10 cellular contexts compared by ENCODE assay signal in genomic region chr13:50677687-50678463, GRCh38.
DNase-seq lines count a peak whose midpoint lies in the region; ATAC-seq and TF ChIP-seq lines count a peak whose summit lies in the region.
"Had no signal": no experiment of that assay in that cellular context is flagged by ENCODE, and none has a peak within 500 bp of the region (broad histone marks: within the 10 kb centered on the region; RNA-seq: fewer than 3 reads in every experiment).

No MANE protein-coding gene starts in this region.

- peak overlapping the region in 28 of 59 donors; percentile 5 to 52 (median 23) for H3K4me3 ChIP-seq in dorsolateral prefrontal cortex
- H3K4me3 ChIP-seq in gastrocnemius medialis = no peak overlapping the region

- no peak for TF ChIP-seq POLR2A in gastrocnemius medialis (IDR thresholded peaks at IDR 0.05)

- in situ Hi-C loops in gastrocnemius medialis (cut with MboI; ENCODE audit: low sequenced_read_pairs in 4 of 4) = no loop called here

- H3K36me3 ChIP-seq in gastrocnemius medialis = no peaks in the 10 kb centered on the region

- peaks cover 70% of the 10 kb centered on the region for H3K4me1 Mint-ChIP-seq in neural crest cell
- H3K4me1 Mint-ChIP-seq in endothelial cell (ENCODE audit: unreplicated experiment) = peaks cover 43% of the 10 kb centered on the region

- H3K4me1 ChIP-seq in gastrocnemius medialis = peaks cover 0 to 10% of the 10 kb centered on the region in 2 donors

- H3K27me3 ChIP-seq in dorsolateral prefrontal cortex = no peaks in the 10 kb centered on the region
- no peaks in the 10 kb centered on the region for H3K27me3 ChIP-seq in gastrocnemius medialis

- no peaks in the 10 kb centered on the region for H3K9me3 Mint-ChIP-seq in neural crest cell
- no peaks in the 10 kb centered on the region for H3K9me3 Mint-ChIP-seq in endothelial cell (ENCODE audit: unreplicated experiment)

- TF ChIP-seq CTCF in dorsolateral prefrontal cortex (IDR thresholded peaks at IDR 0.05 in 54 of 56, conservative IDR thresholded peaks at IDR 0.05 in 2 of 56; ENCODE audit: low read depth in 1 of 56, partially characterized antibody in 56 of 56) (peak in 12 of 56 donors; percentile 4 to 29 (median 12)), neural crest cell (conservative IDR thresholded peaks at IDR 0.05) (no peak), gastrocnemius medialis (IDR thresholded peaks at IDR 0.05 in 4 of 5, conservative IDR thresholded peaks at IDR 0.05 in 1 of 5) (no peak), endothelial cell (IDR thresholded peaks at IDR 0.05; ENCODE audit: unreplicated experiment) (no peak)

- H3K36me3 Mint-ChIP-seq in neural crest cell (ENCODE audit: low read depth) (peaks cover 3% of the 10 kb centered on the region), endothelial cell (ENCODE audit: low read depth, unreplicated experiment) (no peaks in the 10 kb centered on the region)

- H3K27me3 Mint-ChIP-seq in neural crest cell (ENCODE audit: low read depth) (no peaks in the 10 kb centered on the region), endothelial cell (ENCODE audit: unreplicated experiment) (peaks cover 7% of the 10 kb centered on the region)

- DNase-seq in DMS153 treated with DMSO at 0.1 percent for 48 hours (lab: John Stamatoyannopoulos, UW; ENCODE audit: unreplicated experiment) (peak; percentile 54), NCI-H2227 (lab: John Stamatoyannopoulos, UW; ENCODE audit: unreplicated experiment) (peak; percentile 16), dorsolateral prefrontal cortex (peak in 8 of 10 donors; percentile 27 to 78 (median 64)), neural crest cell (ENCODE audit: low read depth, low spot score) (no peak), gastrocnemius medialis (no peak), endothelial cell (ENCODE audit: low spot score) (no peak)
- DNase-seq: activated gamma-delta T cell treated with Interleukin-2 at 50 U/mL for 16 hours had no signal

- peak overlapping the region; percentile 79 for H3K4me3 Mint-ChIP-seq in neural crest cell
- no peak overlapping the region for H3K4me3 Mint-ChIP-seq in endothelial cell (ENCODE audit: unreplicated experiment)

- ATAC-seq in gastrocnemius medialis (no peak), GM18870 (IDR thresholded peaks at IDR 0.05; ENCODE audit: unreplicated experiment) (no peak), HG03175 (IDR thresholded peaks at IDR 0.05; ENCODE audit: unreplicated experiment) (no peak)
- ATAC-seq: Panc1 had no signal

- intact Hi-C loops in dorsolateral prefrontal cortex (cut with DNase I) (loop anchor here (5.0 to 10.0 kb wide), 5 partner anchors 127 to 693 kb away; partner anchors contain the start of gene TRIM13 (in 1 of the 2)), gastrocnemius medialis (cut with DNase I; ENCODE audit: low total_unique reads) (no loop called here)

- no peaks in the 10 kb centered on the region for H3K9me3 ChIP-seq in gastrocnemius medialis

- H3K27ac Mint-ChIP-seq in neural crest cell (ENCODE audit: unreplicated experiment) = peak overlapping the region; percentile 83
- no peak overlapping the region for H3K27ac Mint-ChIP-seq in endothelial cell (ENCODE audit: unreplicated experiment)

- peak overlapping the region in 58 of 59 donors; percentile 26 to 92 (median 80) for H3K27ac ChIP-seq in dorsolateral prefrontal cortex
- no peak overlapping the region for H3K27ac ChIP-seq in gastrocnemius medialis

Comparison
In these comparisons a context has a peak if more than half of its experiments do, and no peak if none do; other contexts are left out.
1. DNase-seq: peak in DMS153 treated with DMSO at 0.1 percent for 48 hours (single experiment), NCI-H2227 (single experiment) and dorsolateral prefrontal cortex (8 of 10); none in neural crest cell (single experiment), gastrocnemius medialis (0 of 2) and endothelial cell (single experiment).
2. H3K27ac ChIP-seq: peak in dorsolateral prefrontal cortex (58 of 59); none in gastrocnemius medialis (0 of 4).